In the genomic region with DNA sequence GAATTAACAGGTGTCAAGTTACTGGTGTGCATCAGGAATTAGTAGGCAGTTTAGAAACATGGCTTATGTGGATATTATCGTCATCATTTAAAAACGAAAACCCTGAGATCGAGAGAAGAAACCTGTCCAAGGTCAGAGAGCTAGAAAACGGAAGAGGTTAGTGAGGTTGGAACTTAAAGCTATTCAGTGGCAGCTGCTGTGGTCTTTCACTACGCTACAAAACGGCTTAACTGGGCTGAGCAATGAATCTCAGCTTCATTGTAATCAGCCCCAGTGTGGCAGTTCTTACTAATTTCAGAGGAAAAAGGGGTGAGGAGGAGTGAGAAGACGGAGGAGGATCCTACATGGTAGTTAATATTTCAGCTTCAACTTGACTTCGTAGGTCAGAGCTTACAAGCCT, we compare ENCODE assay signal across 21 cellular contexts.
"Had no signal": no experiment of that assay in that cellular context is flagged by ENCODE, and none has a peak within 500 bp of the region (broad histone marks: within the 10 kb centered on the region; RNA-seq: fewer than 3 reads in every experiment).

No MANE protein-coding gene starts in this region.

- H3K4me1 Mint-ChIP-seq: activated naive CD4-positive, alpha-beta T cell treated with anti-CD3 and anti-CD28 coated beads, Interleukin-2, amount 50 U/mL, for 24 hours had no signal

- H3K9me3 Mint-ChIP-seq: activated naive CD4-positive, alpha-beta T cell treated with anti-CD3 and anti-CD28 coated beads, Interleukin-2, amount 50 U/mL, for 24 hours had no signal

- H3K4me3 Mint-ChIP-seq: activated CD8-positive, alpha-beta T cell treated with anti-CD3 and anti-CD28 coated beads, Interleukin-2, amount 10 ng/mL, durations not matched to agents 7 days and 5 days; activated naive CD4-positive, alpha-beta T cell treated with anti-CD3 and anti-CD28 coated beads, Interleukin-2, amount 50 U/mL, for 24 hours had no signal

- H3K27ac Mint-ChIP-seq: activated CD8-positive, alpha-beta T cell treated with anti-CD3 and anti-CD28 coated beads, Interleukin-2, amount 10 ng/mL, durations not matched to agents 7 days and 5 days; activated naive CD4-positive, alpha-beta T cell treated with anti-CD3 and anti-CD28 coated beads, Interleukin-2, amount 50 U/mL, for 24 hours had no signal

- H3K36me3 ChIP-seq: breast epithelium had no signal

- H3K27me3 ChIP-seq: breast epithelium had no signal

- H3K9me3 ChIP-seq: breast epithelium had no signal

- H3K27ac ChIP-seq: breast epithelium had no signal

- DNase-seq: activated CD4-positive, alpha-beta T cell treated with anti-CD3 and anti-CD28 coated beads for 48 hours; activated CD4-positive, alpha-beta T cell treated with anti-CD3 and anti-CD28 coated beads, Interleukin-2, amount 50 U/mL, for 4 hours; activated CD4-positive, CD25-positive, alpha-beta regulatory T cell treated with anti-CD3 and anti-CD28 coated beads, Interleukin-2, amount 50 U/mL, for 72 hours; activated CD8-positive, alpha-beta memory T cell treated with anti-CD3 and anti-CD28 coated beads, Interleukin-2, amount 50 U/mL, for 48 hours; activated CD8-positive, alpha-beta T cell treated with anti-CD3 and anti-CD28 coated beads, Interleukin-2, amount 10 ng/mL, durations not matched to agents 7 days and 5 days; activated effector memory CD4-positive, alpha-beta T cell treated with Interleukin-2 at 50 U/mL for 16 hours; activated naive CD4-positive, alpha-beta T cell; activated T-cell treated with anti-CD3 and anti-CD28 coated beads, Interleukin-2, amount 50 U/mL, for 1 hour; aorta; Kasumi-1; NCI-H1048; NCI-H1930; NCI-H2171 treated with DMSO at 0.1 percent for 48 hours; NCI-H226; NCI-H526; NCI-H774; PC-3; SHP77 had no signal

- ATAC-seq: activated CD8-positive, alpha-beta T cell treated with anti-CD3 and anti-CD28 coated beads, Interleukin-2, amount 10 ng/mL, durations not matched to agents 7 days and 5 days; K562; PC-3 had no signal

- H3K4me3 ChIP-seq: breast epithelium, K562 had no signal

- H3K36me3 Mint-ChIP-seq: activated naive CD4-positive, alpha-beta T cell treated with anti-CD3 and anti-CD28 coated beads, Interleukin-2, amount 50 U/mL, for 24 hours had no signal

- H3K4me1 ChIP-seq: breast epithelium had no signal
